In genomic region chr5:134289509-134290113, GRCh38 we compare ENCODE assay signal across 8 cellular contexts.
DNase-seq lines count a peak whose midpoint lies in the region; TF ChIP-seq lines count a peak whose summit lies in the region.

No MANE protein-coding gene starts in this region.

- TF ChIP-seq CTCF in chondrocyte (IDR thresholded peaks at IDR 0.05) = peak; percentile 95

- H3K27ac Mint-ChIP-seq in T-helper 2 cell treated with Interferon-gamma antibody and Interleukin-4, amounts not matched to agents 5 μg/mL and 100 μg/mL, for 36 hours = no peak overlapping the region
- H3K27ac Mint-ChIP-seq in chondrocyte (ENCODE audit: unreplicated experiment) = no peak overlapping the region

- H3K27me3 Mint-ChIP-seq in T-helper 2 cell treated with Interferon-gamma antibody and Interleukin-4, amounts not matched to agents 5 μg/mL and 100 μg/mL, for 36 hours (ENCODE audit: low read depth) = peaks cover 17% of the 10 kb centered on the region
- H3K27me3 Mint-ChIP-seq in chondrocyte (ENCODE audit: low read depth) = peaks cover 11% of the 10 kb centered on the region

- peaks cover 3% of the 10 kb centered on the region for H3K36me3 Mint-ChIP-seq in T-helper 2 cell treated with Interferon-gamma antibody and Interleukin-4, amounts not matched to agents 5 μg/mL and 100 μg/mL, for 36 hours (ENCODE audit: low read depth)
- H3K36me3 Mint-ChIP-seq in chondrocyte (ENCODE audit: low read depth) = peaks cover 5% of the 10 kb centered on the region

- DNase-seq in activated naive CD4-positive, alpha-beta T cell treated with Interleukin-2 at 50 U/mL for 16 hours = peak; percentile 28
- DNase-seq in activated naive CD4-positive, alpha-beta T cell (lab: John Stamatoyannopoulos, UW) = no peak
- DNase-seq in NCI-H1092 treated with DMSO at 0.1 percent for 48 hours (lab: John Stamatoyannopoulos, UW) (peak; percentile 31), chondrocyte (ENCODE audit: low spot score) (no peak), kidney tubule cell (ENCODE audit: low spot score) (peak; percentile 81), T1000 (lab: John Stamatoyannopoulos, UW) (no peak)
- DNase-seq in T-helper 2 cell treated with Interferon-gamma antibody and Interleukin-4, amounts not matched to agents 5 μg/mL and 100 μg/mL, for 36 hours (ENCODE audit: low spot score) = peak; percentile 10
- DNase-seq in stimulated activated CD4-positive, alpha-beta T cell treated with anti-CD3 and anti-CD28 coated beads, Interleukin-4, amount 100 ng/mL, for 24 hours = peak; percentile 49

- peaks cover 15% of the 10 kb centered on the region for H3K9me3 Mint-ChIP-seq in T-helper 2 cell treated with Interferon-gamma antibody and Interleukin-4, amounts not matched to agents 5 μg/mL and 100 μg/mL, for 36 hours
- peaks cover 10% of the 10 kb centered on the region for H3K9me3 Mint-ChIP-seq in chondrocyte (ENCODE audit: low read depth)

- H3K4me3 Mint-ChIP-seq in T-helper 2 cell treated with Interferon-gamma antibody and Interleukin-4, amounts not matched to agents 5 μg/mL and 100 μg/mL, for 36 hours = no peak overlapping the region
- H3K4me3 Mint-ChIP-seq in chondrocyte (ENCODE audit: unreplicated experiment) = no peak overlapping the region

- H3K4me1 Mint-ChIP-seq in T-helper 2 cell treated with Interferon-gamma antibody and Interleukin-4, amounts not matched to agents 5 μg/mL and 100 μg/mL, for 36 hours (ENCODE audit: low read depth) = no peaks in the 10 kb centered on the region
- no peaks in the 10 kb centered on the region for H3K4me1 Mint-ChIP-seq in chondrocyte (ENCODE audit: low read depth)

Comparison
In these comparisons a context has a peak if more than half of its experiments do, and no peak if none do; other contexts are left out.
1. DNase-seq: peak in activated naive CD4-positive, alpha-beta T cell treated with Interleukin-2 at 50 U/mL for 16 hours (single experiment), NCI-H1092 treated with DMSO at 0.1 percent for 48 hours (single experiment), T-helper 2 cell treated with Interferon-gamma antibody and Interleukin-4, amounts not matched to agents 5 μg/mL and 100 μg/mL, for 36 hours (single experiment), kidney tubule cell (single experiment) and stimulated activated CD4-positive, alpha-beta T cell treated with anti-CD3 and anti-CD28 coated beads, Interleukin-4, amount 100 ng/mL, for 24 hours (single experiment); none in activated naive CD4-positive, alpha-beta T cell (0 of 4), chondrocyte (single experiment) and T1000 (single experiment).